In the genomic region with DNA sequence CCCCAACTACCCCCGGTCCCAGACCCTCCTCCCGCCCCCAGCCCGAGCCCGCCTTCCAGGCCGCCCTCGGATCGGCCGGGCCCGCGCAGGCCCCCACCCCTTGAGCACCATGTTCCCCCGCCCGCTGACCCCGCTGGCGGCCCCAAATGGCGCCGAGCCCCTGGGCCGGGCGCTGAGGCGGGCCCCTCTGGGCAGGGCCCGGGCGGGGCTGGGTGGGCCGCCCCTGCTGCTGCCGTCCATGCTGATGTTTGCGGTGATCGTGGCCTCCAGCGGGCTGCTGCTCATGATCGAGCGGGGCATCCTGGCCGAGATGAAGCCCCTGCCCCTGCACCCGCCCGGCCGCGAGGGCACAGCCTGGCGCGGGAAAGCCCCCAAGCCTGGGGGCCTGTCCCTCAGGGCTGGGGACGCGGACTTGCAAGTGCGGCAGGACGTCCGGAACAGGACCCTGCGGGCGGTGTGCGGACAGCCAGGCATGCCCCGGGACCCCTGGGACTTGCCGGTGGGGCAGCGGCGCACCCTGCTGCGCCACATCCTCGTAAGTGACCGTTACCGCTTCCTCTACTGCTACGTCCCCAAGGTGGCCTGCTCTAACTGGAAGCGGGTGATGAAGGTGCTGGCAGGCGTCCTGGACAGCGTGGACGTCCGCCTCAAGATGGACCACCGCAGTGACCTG, we compare ENCODE assay signal across 8 cellular contexts. TPM values are rescaled to one million over a fixed set of nuclear protein-coding genes. Genes with fewer than 3 reads are reported as not detected.
A peak's percentile ranks its signal among the peaks of the same experiment; 100 is the strongest.
DNase-seq lines count a peak whose midpoint lies in the region; ATAC-seq lines count a peak whose summit lies in the region.

No MANE protein-coding gene starts in this region.

- H3K4me1 ChIP-seq in mononuclear cell (ENCODE audit: insufficient read depth, low read length) (peaks cover 21% of the 10 kb centered on the region), aorta (ENCODE audit: control insufficient read depth in 1 of 2, insufficient read depth in 2 of 2, low read length in 2 of 2) (no peaks in the 10 kb centered on the region)

- peak overlapping the region; percentile 60 for H3K4me3 ChIP-seq in mononuclear cell (ENCODE audit: low read length)
- peak overlapping the region; percentile 88 to 90 for H3K4me3 ChIP-seq in aorta (ENCODE audit: low read length in 2 of 2)

- DNase-seq in NCI-H146 (lab: John Stamatoyannopoulos, UW) (peak; percentile 46), NCI-H146 treated with DMSO at 0.1 percent for 48 hours (lab: John Stamatoyannopoulos, UW; ENCODE audit: unreplicated experiment) (no peak), ecto neural progenitor cell (ENCODE audit: low spot score) (peak; percentile 76), aorta (peak; percentile 59 to 80), ureter (ENCODE audit: low spot score) (no peak)

- peak overlapping the region; percentile 87 for H3K27ac Mint-ChIP-seq in T-helper 1 cell treated with Interleukin-12 subunit alpha and Interleukin-12 subunit beta and Interleukin-4 antibody, amounts not matched to agents 30 μg/mL and 1 μg/mL, for 36 hours

- no peaks in the 10 kb centered on the region for H3K9me3 Mint-ChIP-seq in T-helper 1 cell treated with Interleukin-12 subunit alpha and Interleukin-12 subunit beta and Interleukin-4 antibody, amounts not matched to agents 30 μg/mL and 1 μg/mL, for 36 hours

- H3K4me3 Mint-ChIP-seq in T-helper 1 cell treated with Interleukin-12 subunit alpha and Interleukin-12 subunit beta and Interleukin-4 antibody, amounts not matched to agents 30 μg/mL and 1 μg/mL, for 36 hours: peak overlapping the region; percentile 85

- peaks cover 0 to 2% of the 10 kb centered on the region in 2 donors for H3K36me3 ChIP-seq in aorta (ENCODE audit: control insufficient read depth in 1 of 2, insufficient read depth in 2 of 2, low read length in 1 of 2)

- no peaks in the 10 kb centered on the region for H3K27me3 ChIP-seq in mononuclear cell (ENCODE audit: insufficient read depth, low read length)
- H3K27me3 ChIP-seq in aorta (ENCODE audit: control insufficient read depth in 1 of 2, insufficient read depth in 2 of 2, low read length in 1 of 2): no peaks in the 10 kb centered on the region

- H3K27ac ChIP-seq in aorta (ENCODE audit: low read depth in 1 of 2, low read length in 2 of 2): no peak overlapping the region

- H3K9me3 ChIP-seq in mononuclear cell (ENCODE audit: low read depth, low read length): no peaks in the 10 kb centered on the region
- H3K9me3 ChIP-seq in aorta (ENCODE audit: control insufficient read depth, low read length): no peaks in the 10 kb centered on the region

- ATAC-seq in HG02870 (IDR thresholded peaks at IDR 0.05; ENCODE audit: unreplicated experiment) (peak; percentile 35), aorta (ENCODE audit: low FRiP score) (peak; percentile 56)

- H3K36me3 Mint-ChIP-seq in T-helper 1 cell treated with Interleukin-12 subunit alpha and Interleukin-12 subunit beta and Interleukin-4 antibody, amounts not matched to agents 30 μg/mL and 1 μg/mL, for 36 hours (ENCODE audit: low read depth): peaks cover 5% of the 10 kb centered on the region

- H3K27me3 Mint-ChIP-seq in T-helper 1 cell treated with Interleukin-12 subunit alpha and Interleukin-12 subunit beta and Interleukin-4 antibody, amounts not matched to agents 30 μg/mL and 1 μg/mL, for 36 hours (ENCODE audit: low read depth): peaks cover 6% of the 10 kb centered on the region

- peaks cover 23% of the 10 kb centered on the region for H3K4me1 Mint-ChIP-seq in T-helper 1 cell treated with Interleukin-12 subunit alpha and Interleukin-12 subunit beta and Interleukin-4 antibody, amounts not matched to agents 30 μg/mL and 1 μg/mL, for 36 hours (ENCODE audit: low read depth)

- 0 to 1% methylated on average over 44 to 58 of the region's 58 CpGs for WGBS in aorta, 2 donors

- intact Hi-C loops in aorta (cut with DNase I): no loop called here

RNA-seq across cellular contexts. Expression of gene CHST14, which starts 0.5 kb away (rescaled TPM):
- total RNA-seq in mononuclear cell: 3.9 TPM
- total RNA-seq in aorta: 10 to 100 TPM; 14.0 to 21.4 TPM
- polyA plus RNA-seq in aorta: 10 to 100 TPM in 1 of 2 donors, 1 to 10 TPM in 1; 2.8 to 15.6 TPM
- 18.0 TPM for total RNA-seq in ureter

RNA-seq across cellular contexts. Expression of gene BAHD1, which starts 30.5 kb away (rescaled TPM):
- 13.9 TPM for total RNA-seq in mononuclear cell
- total RNA-seq in aorta: 10 to 100 TPM; 17.5 to 21.2 TPM
- 1 to 10 TPM; 4.8 to 9.4 TPM for polyA plus RNA-seq in aorta
- total RNA-seq in ureter: 29.0 TPM

Comparison
In these comparisons a context has a peak if more than half of its experiments do, and no peak if none do; other contexts are left out.
1. DNase-seq: peak in NCI-H146 (single experiment), ecto neural progenitor cell (single experiment) and aorta (2 of 2); none in NCI-H146 treated with DMSO at 0.1 percent for 48 hours (single experiment) and ureter (single experiment).